27 cellular contexts compared by ENCODE assay signal in genomic region chr9:94588681-94589080, GRCh38.
"Had no signal": no experiment of that assay in that cellular context is flagged by ENCODE, and none has a peak within 500 bp of the region (broad histone marks: within the 10 kb centered on the region; RNA-seq: fewer than 3 reads in every experiment).

No MANE protein-coding gene starts in this region.

- H3K4me1 Mint-ChIP-seq: neural progenitor cell had no signal

- H3K4me3 Mint-ChIP-seq: naive B cell; naive thymus-derived CD8-positive, alpha-beta T cell; natural killer cell treated with Interleukin-12 subunit alpha and Interleukin-12 subunit beta and Interleukin-15 and Interleukin-18, amount 100 ng/mL, for 72 hours; neural progenitor cell; stimulated activated memory B cell treated with anti-CD40 and anti-IgM and Interleukin-4, amounts not matched to agents 10 μg/mL and 1 μg/mL and 100 μg/mL, for 72 hours; stimulated activated naive CD8-positive, alpha-beta T cell treated with anti-CD3 and anti-CD28 coated beads, Interleukin-15, Interleukin-2, amounts not matched to agents 100 ng/mL and 50 ng/mL, for 24 hours had no signal

- H3K27ac ChIP-seq: neural progenitor cell, neutrophil, pancreas, psoas muscle, right lobe of liver, sigmoid colon, stomach, thoracic aorta, thyroid gland, tibial nerve, upper lobe of left lung, vagina had no signal

- H3K4me2 ChIP-seq: neural progenitor cell had no signal

- H3K27me3 ChIP-seq: neural progenitor cell, neutrophil, pancreas, right lobe of liver, sigmoid colon, thyroid gland, tibial nerve, upper lobe of left lung, vagina had no signal

- H2AFZ ChIP-seq: neural progenitor cell had no signal

- ATAC-seq: naive thymus-derived CD8-positive, alpha-beta T cell; natural killer cell treated with Interleukin-12 subunit alpha and Interleukin-12 subunit beta and Interleukin-15 and Interleukin-18, amount 100 ng/mL, for 72 hours; pancreas; right cardiac atrium; right lobe of liver; stimulated activated memory B cell treated with anti-CD40 and anti-IgM and Interleukin-4, amounts not matched to agents 10 μg/mL and 1 μg/mL and 100 μg/mL, for 72 hours had no signal

- H3K9ac ChIP-seq: neural progenitor cell had no signal

- DNase-seq: naive B cell; naive thymus-derived CD8-positive, alpha-beta T cell; nucleus accumbens; pancreas; posterior cingulate gyrus; psoas muscle; right cardiac atrium; sigmoid colon; small intestine; stimulated activated CD4-positive, alpha-beta T cell treated with anti-CD3 and anti-CD28 coated beads, Interleukin-1b, Interleukin-23, amount 100 ng/mL, for 48 hours; stimulated activated CD4-positive, alpha-beta T cell treated with anti-CD3 and anti-CD28 coated beads, Interleukin-4, amount 100 ng/mL, for 1 hour; stimulated activated CD4-positive, alpha-beta T cell treated with anti-CD3 and anti-CD28 coated beads, Interleukin-4, amount 100 ng/mL, for 4 hours; stimulated activated CD8-positive, alpha-beta memory T cell treated with anti-CD3 and anti-CD28 coated beads, Interleukin-4, amount 100 ng/mL, for 48 hours; stimulated activated naive CD4-positive, alpha-beta T cell; stomach; thyroid gland; upper lobe of left lung had no signal

- H3K27ac Mint-ChIP-seq: natural killer cell treated with Interleukin-12 subunit alpha and Interleukin-12 subunit beta and Interleukin-15 and Interleukin-18, amount 100 ng/mL, for 72 hours; neural progenitor cell; progenitor cell of endocrine pancreas; stimulated activated memory B cell treated with anti-CD40 and anti-IgM and Interleukin-4, amounts not matched to agents 10 μg/mL and 1 μg/mL and 100 μg/mL, for 72 hours; stimulated activated naive CD8-positive, alpha-beta T cell treated with anti-CD3 and anti-CD28 coated beads, Interleukin-15, Interleukin-2, amounts not matched to agents 100 ng/mL and 50 ng/mL, for 24 hours had no signal

- H3K4me1 ChIP-seq: psoas muscle, right lobe of liver, sigmoid colon, vagina had no signal

- H3K9me3 ChIP-seq: neutrophil, pancreas, psoas muscle, right lobe of liver, sigmoid colon, stomach, thoracic aorta, thyroid gland, tibial nerve, upper lobe of left lung, vagina had no signal

- H3K4me3 ChIP-seq: neural progenitor cell, pancreas, psoas muscle, right lobe of liver, sigmoid colon, stomach, thoracic aorta, thyroid gland, tibial nerve, upper lobe of left lung, vagina had no signal

- H3K36me3 Mint-ChIP-seq: naive B cell; naive thymus-derived CD8-positive, alpha-beta T cell; natural killer cell treated with Interleukin-12 subunit alpha and Interleukin-12 subunit beta and Interleukin-15 and Interleukin-18, amount 100 ng/mL, for 72 hours; neural progenitor cell; stimulated activated memory B cell treated with anti-CD40 and anti-IgM and Interleukin-4, amounts not matched to agents 10 μg/mL and 1 μg/mL and 100 μg/mL, for 72 hours had no signal

- H3K36me3 ChIP-seq: neural progenitor cell, neutrophil, pancreas, right lobe of liver, sigmoid colon, stomach, thoracic aorta, thyroid gland, tibial nerve, upper lobe of left lung, vagina had no signal

- H3K9me3 Mint-ChIP-seq: naive B cell; natural killer cell treated with Interleukin-12 subunit alpha and Interleukin-12 subunit beta and Interleukin-15 and Interleukin-18, amount 100 ng/mL, for 72 hours; stimulated activated memory B cell treated with anti-CD40 and anti-IgM and Interleukin-4, amounts not matched to agents 10 μg/mL and 1 μg/mL and 100 μg/mL, for 72 hours; stimulated activated naive CD8-positive, alpha-beta T cell treated with anti-CD3 and anti-CD28 coated beads, Interleukin-15, Interleukin-2, amounts not matched to agents 100 ng/mL and 50 ng/mL, for 24 hours had no signal
